Comparison of ENCODE assay signal across 20 cellular contexts in the genomic region with DNA sequence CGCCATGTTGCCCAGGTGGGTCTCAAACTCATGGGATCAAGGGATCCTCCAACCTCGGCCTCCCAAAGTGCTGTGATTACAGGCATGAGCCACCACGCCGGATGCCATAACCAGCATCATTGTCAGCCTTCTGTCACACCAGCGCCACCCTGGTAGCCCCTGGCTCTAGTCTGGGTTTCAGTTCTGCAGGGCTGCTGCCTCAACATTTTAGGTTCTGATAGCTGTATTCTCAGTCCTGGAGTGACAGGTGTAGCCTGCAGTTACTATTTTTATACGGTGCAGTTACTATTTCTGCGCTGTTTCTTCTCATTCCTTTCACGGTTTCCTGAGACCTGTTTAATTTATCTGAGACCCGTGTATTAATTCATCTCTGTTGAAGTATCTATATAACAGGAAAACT. TPM values are rescaled to one million over a fixed set of nuclear protein-coding genes. Genes with fewer than 3 reads are reported as not detected.
DNase-seq lines count a peak whose midpoint lies in the region; ATAC-seq, FAIRE-seq and TF ChIP-seq lines count a peak whose summit lies in the region.
"Had no signal": no experiment of that assay in that cellular context is flagged by ENCODE, and none has a peak within 500 bp of the region (broad histone marks: within the 10 kb centered on the region; RNA-seq: fewer than 3 reads in every experiment).

No MANE protein-coding gene starts in this region.

- peak overlapping the region; percentile 72 for H3K27ac ChIP-seq in A673 (ENCODE audit: low read depth, low read length, poor library complexity, severe bottlenecking)
- H3K27ac ChIP-seq in testis, result no peak overlapping the region
- H3K27ac ChIP-seq: SJCRH30 had no signal

- ATAC-seq in activated B cell treated with CpG ODN at 0.5 μM for 24 hours (ENCODE audit: low read depth) (peak; percentile 23), GM18907 (IDR thresholded peaks at IDR 0.05; ENCODE audit: unreplicated experiment) (no peak), GM18517 (IDR thresholded peaks at IDR 0.05; ENCODE audit: unreplicated experiment) (no peak)
- ATAC-seq: HepG2 had no signal

- H3K4me3 ChIP-seq in A673 (ENCODE audit: low read depth, low read length, poor library complexity, severe bottlenecking) (no peak overlapping the region), testis (no peak overlapping the region)
- H3K4me3 ChIP-seq: SJCRH30 had no signal

- H3K27me3 ChIP-seq in A673 (replicated peaks; ENCODE audit: insufficient read depth, low read depth, low read length, poor library complexity) (no peaks in the 10 kb centered on the region), testis (no peaks in the 10 kb centered on the region)
- H3K27me3 ChIP-seq: SJCRH30 had no signal

- FAIRE-seq in GM12892 (lab: Jason Lieb, UNC), result peak; percentile 24
- FAIRE-seq: H54, HepG2 had no signal

- H3K27me3 Mint-ChIP-seq in IgD-negative memory B cell (peaks cover 3% of the 10 kb centered on the region), activated B cell treated with CpG ODN at 0.5 μM for 24 hours (no peaks in the 10 kb centered on the region)

- H3K4me1 ChIP-seq in A673 (ENCODE audit: insufficient read depth, low read length, poor library complexity, severe bottlenecking) (peaks cover 35% of the 10 kb centered on the region), testis (no peaks in the 10 kb centered on the region)
- H3K4me1 ChIP-seq: SJCRH30 had no signal

- CTCF ChIA-PET in A673 (lab: Charles Lee), result no interaction called here
- CTCF ChIA-PET in activated B cell treated with CpG ODN at 0.5 μM for 24 hours (lab: Charles Lee), result interaction anchor here (1.1 kb wide), 1 partner anchor 31 kb away, joined by 3 read pairs; no protein-coding TSS in a partner anchor

- POLR2A ChIA-PET in A673 (lab: Charles Lee; ENCODE audit: low non-redundant PET) (interaction anchor here (0.6 kb wide), 1 partner anchor 120 kb away, joined by 3 read pairs; no protein-coding TSS in a partner anchor), activated B cell treated with CpG ODN at 0.5 μM for 24 hours (lab: Charles Lee) (interaction anchor here (0.9 kb wide), 1 partner anchor 111 kb away, joined by 3 read pairs; no protein-coding TSS in a partner anchor)

- BruUV-seq in A673 (replicated peaks; lab: Mats Ljungman, UMichigan), result no TSS peak

- H3K9me3 ChIP-seq in A673 (ENCODE audit: low read depth, low read length, poor library complexity, severe bottlenecking), result no peaks in the 10 kb centered on the region
- no peaks in the 10 kb centered on the region for H3K9me3 ChIP-seq in testis
- H3K9me3 ChIP-seq: SJCRH30 had no signal

- H3K4me1 Mint-ChIP-seq in IgD-negative memory B cell (peaks cover 9 to 12% (median 9%) of the 10 kb centered on the region in 3 donors), activated B cell treated with CpG ODN at 0.5 μM for 24 hours (peaks cover 19% of the 10 kb centered on the region)

- H3K9me3 Mint-ChIP-seq in IgD-negative memory B cell (no peaks in the 10 kb centered on the region), activated B cell treated with CpG ODN at 0.5 μM for 24 hours (no peaks in the 10 kb centered on the region)

- intact Hi-C loops in A673 (cut with micrococcal nuclease; ENCODE audit: unreplicated experiment), result loop anchor here (5.0 kb wide), 2 partner anchors 102 to 222 kb away; a partner anchor contains a TSS
- intact Hi-C loops in activated B cell treated with CpG ODN at 0.5 μM for 24 hours (cut with micrococcal nuclease), result no loop called here
- intact Hi-C loops in testis (cut with DNase I; ENCODE audit: low total_unique reads), result loop anchor here (10.0 kb wide), 1 partner anchor 120 kb away; no protein-coding TSS in a partner anchor

- DNase-seq in A673 (ENCODE audit: low spot score), result no peak
- DNase-seq in GM12892 (ENCODE audit: insufficient read length), result peak; percentile 44
- DNase-seq in activated B cell treated with CpG ODN at 0.5 μM for 24 hours, result no peak
- DNase-seq in testis, result no peak
- no peak for DNase-seq in nucleus accumbens (lab: John Stamatoyannopoulos, UW)
- DNase-seq: 8988T, C1 segment of cervical spinal cord, EL, Kasumi-1, NCI-H187 treated with DMSO at 0.1 percent for 48 hours, NCI-H2171, NCI-H82, SJCRH30, SW 1271 had no signal

- WGBS in testis, 2 donors, result 88 to 96% methylated on average over 9 of the region's 9 CpGs

- H3K4me3 Mint-ChIP-seq in IgD-negative memory B cell (peak overlapping the region in 3 of 4 donors; percentile 5 to 45 (median 12)), activated B cell treated with CpG ODN at 0.5 μM for 24 hours (no peak overlapping the region)

- no peaks in the 10 kb centered on the region for H3K36me3 Mint-ChIP-seq in IgD-negative memory B cell
- H3K36me3 Mint-ChIP-seq in activated B cell treated with CpG ODN at 0.5 μM for 24 hours (ENCODE audit: low read depth), result no peaks in the 10 kb centered on the region

- no peak overlapping the region for H3K27ac Mint-ChIP-seq in IgD-negative memory B cell
- H3K27ac Mint-ChIP-seq in activated B cell treated with CpG ODN at 0.5 μM for 24 hours, result no peak overlapping the region

- no peak for TF ChIP-seq POLR2A in GM12892 (IDR thresholded peaks at IDR 0.05; ENCODE audit: low read depth, low read length)
- TF ChIP-seq POLR2A in testis (IDR thresholded peaks at IDR 0.05), result no peak

- H3K36me3 ChIP-seq in A673 (ENCODE audit: insufficient read depth, low read length, poor library complexity, severe bottlenecking) (peaks cover 40% of the 10 kb centered on the region), testis (ENCODE audit: low read depth, missing control alignments) (no peaks in the 10 kb centered on the region)
- H3K36me3 ChIP-seq: SJCRH30 had no signal

- TF ChIP-seq CTCF in A673 (conservative IDR thresholded peaks at IDR 0.05; ENCODE audit: low read depth, low read length), result no peak
- no peak for TF ChIP-seq CTCF in activated B cell treated with CpG ODN at 0.5 μM for 24 hours (IDR thresholded peaks at IDR 0.05)
- TF ChIP-seq CTCF in testis (IDR thresholded peaks at IDR 0.05), result no peak

RNA-seq across cellular contexts. Expression of a gene that starts 57.1 kb away (rescaled TPM):
- total RNA-seq in A673 (2021) (107 and 116 TPM in 2 replicates), activated B cell treated with CpG ODN at 0.5 μM for 24 hours (not detected in 2 replicates), testis (10 to 100 TPM; 30.5 to 45.7 TPM)
- polyA plus RNA-seq in GM12892 (2012; ENCODE audit: missing spikeins), result not detected
- polyA plus RNA-seq in IgD-negative memory B cell (not detected), testis (ENCODE audit: insufficient read depth, low read depth, low replicate concordance) (16.0 TPM)

RNA-seq across cellular contexts. Expression of a gene that starts 59.5 kb away (rescaled TPM):
- total RNA-seq in A673 (2021) (not detected in 2 replicates), activated B cell treated with CpG ODN at 0.5 μM for 24 hours (not detected in 2 replicates), testis (1 to 10 TPM; 1.8 to 5.4 TPM)
- polyA plus RNA-seq in GM12892 (2012; ENCODE audit: missing spikeins), result not detected
- polyA plus RNA-seq in IgD-negative memory B cell (not detected), testis (ENCODE audit: insufficient read depth, low read depth, low replicate concordance) (4.1 TPM)
- total RNA-seq: NCI-H460 had no signal

Comparison
In these comparisons a context has a peak if more than half of its experiments do, and no peak if none do; other contexts are left out.
1. RNA of a gene that starts 57.1 kb away (total RNA-seq): 107 to 116 TPM in A673 and 30.5 to 45.7 TPM in testis; not detected in activated B cell treated with CpG ODN at 0.5 μM for 24 hours; every median in the first group is over 10 times any median in the second.